Comparison of ENCODE assay signal across 8 cellular contexts in the genomic region with DNA sequence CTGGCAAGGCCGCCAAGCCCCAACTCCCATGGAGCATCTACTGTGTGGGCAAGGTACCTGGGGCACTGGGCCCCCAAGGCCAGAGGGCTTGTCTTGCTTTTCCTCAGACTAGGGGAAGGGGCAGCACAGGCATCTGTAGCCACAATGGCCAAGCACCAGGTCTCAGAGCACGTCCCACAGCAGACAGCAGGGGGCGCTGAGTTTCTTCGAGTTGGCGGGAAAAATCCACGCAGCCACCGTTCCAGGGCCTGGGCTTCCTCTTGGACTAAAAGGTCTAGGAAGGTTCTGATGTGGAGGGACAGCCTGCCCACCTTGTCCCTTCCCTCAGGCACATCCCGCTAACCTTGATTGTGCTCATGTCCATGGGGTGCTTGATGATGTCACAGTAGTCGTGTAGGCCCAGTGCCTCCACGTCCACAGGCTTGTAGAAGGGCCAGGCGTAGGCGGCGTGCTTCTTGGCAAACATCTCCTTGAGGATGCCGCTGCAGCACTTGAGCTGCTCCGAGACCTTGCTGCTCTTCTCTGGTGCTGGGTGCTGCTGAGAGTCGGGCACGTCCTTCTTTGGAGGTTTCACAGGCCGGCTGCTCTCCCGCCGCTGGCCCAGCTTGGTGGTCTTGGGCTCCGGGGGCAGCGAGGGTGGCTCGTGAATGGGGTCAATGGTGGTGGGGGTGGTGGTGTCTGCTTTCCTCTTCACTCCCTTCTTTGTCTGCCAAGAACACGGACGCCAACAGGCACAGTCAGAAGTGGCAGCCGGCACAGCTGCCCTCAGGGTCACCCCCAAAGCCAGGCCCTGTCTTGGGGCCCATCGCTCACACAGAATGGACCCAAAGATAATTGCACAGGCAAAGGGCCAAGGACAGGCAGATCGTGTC. TPM values are rescaled to one million over a fixed set of nuclear protein-coding genes. Genes with fewer than 3 reads are reported as not detected.
DNase-seq lines count a peak whose midpoint lies in the region; ATAC-seq and TF ChIP-seq lines count a peak whose summit lies in the region.

No MANE protein-coding gene starts in this region.

- peak; percentile 41 for DNase-seq in GM06990 (ENCODE audit: extremely low read depth, insufficient read length)
- DNase-seq in NCI-H1105 (lab: John Stamatoyannopoulos, UW) = peak; percentile 14
- DNase-seq in activated CD4-positive, alpha-beta T cell treated with anti-CD3 and anti-CD28 coated beads for 24 hours (ENCODE audit: low read depth in 2 of 2) = peak; percentile 67 to 68
- DNase-seq in cerebellar cortex (ENCODE audit: low spot score) = peak; percentile 76
- DNase-seq in left lobe of liver (ENCODE audit: low spot score) = peak; percentile 73
- DNase-seq in stimulated activated CD4-positive, alpha-beta T cell treated with anti-CD3 and anti-CD28 coated beads, Interleukin-2, amount 100 ng/mL, for 48 hours = peak; percentile 74 to 79

- peaks cover 54% of the 10 kb centered on the region for H3K36me3 ChIP-seq in GM06990 (ENCODE audit: control insufficient read depth, insufficient read depth, low read length)

- H3K27me3 ChIP-seq in GM06990 (replicated peaks; ENCODE audit: control insufficient read depth, insufficient read depth, low read length) = no peaks in the 10 kb centered on the region

- peak; percentile 86 for TF ChIP-seq CTCF in GM06990 (IDR thresholded peaks at IDR 0.05; ENCODE audit: insufficient read depth, low read length, poor library complexity, severe bottlenecking)

- no peak overlapping the region for H3K4me3 ChIP-seq in GM06990 (replicated peaks; ENCODE audit: low read depth, low read length)

- peak; percentile 51 for ATAC-seq in left lobe of liver
- ATAC-seq in HG03025 (IDR thresholded peaks at IDR 0.05; ENCODE audit: low FRiP score, unreplicated experiment) = no peak
- no peak for ATAC-seq in GM18870 (IDR thresholded peaks at IDR 0.05; ENCODE audit: unreplicated experiment)

RNA-seq across cellular contexts. Expression of gene EPHX3, which starts 32.0 kb away (rescaled TPM):
- 0.15 TPM for total RNA-seq in left lobe of liver

Comparison
In these comparisons a context has a peak if more than half of its experiments do, and no peak if none do; other contexts are left out.
1. DNase-seq: peak in every context shown above with its lines; median percentile 76 in stimulated activated CD4-positive, alpha-beta T cell treated with anti-CD3 and anti-CD28 coated beads, Interleukin-2, amount 100 ng/mL, for 48 hours; 76 in cerebellar cortex; 73 in left lobe of liver; 68 in activated CD4-positive, alpha-beta T cell treated with anti-CD3 and anti-CD28 coated beads for 24 hours; 41 in GM06990; 14 in NCI-H1105.